Comparison of ENCODE assay signal across 12 cellular contexts in the genomic region with DNA sequence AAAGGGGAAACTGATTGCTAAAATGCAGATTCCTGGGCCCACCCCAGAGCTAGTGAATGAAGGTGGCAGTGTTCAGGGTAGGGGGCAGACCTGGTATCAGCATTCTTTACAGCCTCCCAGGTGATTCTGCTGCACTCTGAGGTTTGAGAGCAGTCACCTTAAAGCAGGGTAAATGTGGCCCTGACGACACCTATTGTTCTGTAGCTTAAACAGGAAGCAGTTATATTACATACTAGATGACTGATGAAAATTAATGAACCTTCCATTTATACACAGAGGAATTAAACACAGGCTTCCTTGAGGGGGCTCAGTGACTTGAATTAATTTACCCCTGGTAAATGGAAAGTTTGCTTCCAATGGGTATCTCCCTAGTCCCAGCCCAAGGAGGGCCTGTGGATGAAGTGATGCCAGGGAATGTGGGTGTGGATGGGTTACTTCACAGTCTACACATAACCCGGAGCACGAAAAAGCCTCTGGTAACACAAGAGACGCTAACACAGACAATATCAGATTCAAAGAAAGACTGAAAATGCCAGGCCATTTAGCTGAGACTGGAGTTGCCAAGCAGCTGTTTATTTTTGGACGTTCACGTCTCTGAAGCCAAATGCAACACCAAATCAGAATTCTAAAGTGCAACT. TPM values are rescaled to one million over a fixed set of nuclear protein-coding genes. Genes with fewer than 3 reads are reported as not detected.
DNase-seq lines count a peak whose midpoint lies in the region; ATAC-seq lines count a peak whose summit lies in the region.
"Had no signal": no experiment of that assay in that cellular context is flagged by ENCODE, and none has a peak within 500 bp of the region (broad histone marks: within the 10 kb centered on the region; RNA-seq: fewer than 3 reads in every experiment).

No MANE protein-coding gene starts in this region.

- H3K27ac ChIP-seq in layer of hippocampus (ENCODE audit: low read depth, low read length) = peak overlapping the region; percentile 39

- peaks cover 43% of the 10 kb centered on the region for H3K27me3 Mint-ChIP-seq in stimulated activated memory B cell treated with anti-CD40 and anti-IgM and Interleukin-4, amounts not matched to agents 10 μg/mL and 1 μg/mL and 100 μg/mL, for 72 hours
- peaks cover 52% of the 10 kb centered on the region for H3K27me3 Mint-ChIP-seq in activated T-cell treated with anti-CD3 and anti-CD28 coated beads, Interleukin-2, amount 50 U/mL, for 24 hours

- H3K4me3 Mint-ChIP-seq in stimulated activated memory B cell treated with anti-CD40 and anti-IgM and Interleukin-4, amounts not matched to agents 10 μg/mL and 1 μg/mL and 100 μg/mL, for 72 hours = no peak overlapping the region
- H3K4me3 Mint-ChIP-seq in activated T-cell treated with anti-CD3 and anti-CD28 coated beads, Interleukin-2, amount 50 U/mL, for 24 hours = no peak overlapping the region
- H3K4me3 Mint-ChIP-seq: activated naive CD8-positive, alpha-beta T cell treated with anti-CD3 and anti-CD28 coated beads, Interleukin-2, amount 10 ng/mL, durations not matched to agents 7 days and 5 days had no signal

- no peaks in the 10 kb centered on the region for H3K36me3 Mint-ChIP-seq in stimulated activated memory B cell treated with anti-CD40 and anti-IgM and Interleukin-4, amounts not matched to agents 10 μg/mL and 1 μg/mL and 100 μg/mL, for 72 hours
- H3K36me3 Mint-ChIP-seq in activated T-cell treated with anti-CD3 and anti-CD28 coated beads, Interleukin-2, amount 50 U/mL, for 24 hours (ENCODE audit: low read depth) = no peaks in the 10 kb centered on the region
- H3K36me3 Mint-ChIP-seq: activated naive CD8-positive, alpha-beta T cell treated with anti-CD3 and anti-CD28 coated beads, Interleukin-2, amount 10 ng/mL, durations not matched to agents 7 days and 5 days had no signal

- H3K27me3 ChIP-seq in layer of hippocampus (ENCODE audit: control insufficient read depth, insufficient read depth, low read length) = no peaks in the 10 kb centered on the region

- H3K4me1 Mint-ChIP-seq in stimulated activated memory B cell treated with anti-CD40 and anti-IgM and Interleukin-4, amounts not matched to agents 10 μg/mL and 1 μg/mL and 100 μg/mL, for 72 hours = peaks cover 7% of the 10 kb centered on the region
- peaks cover 8% of the 10 kb centered on the region for H3K4me1 Mint-ChIP-seq in activated T-cell treated with anti-CD3 and anti-CD28 coated beads, Interleukin-2, amount 50 U/mL, for 24 hours (ENCODE audit: low read depth)

- peak; percentile 10 for ATAC-seq in stimulated activated memory B cell treated with anti-CD40 and anti-IgM and Interleukin-4, amounts not matched to agents 10 μg/mL and 1 μg/mL and 100 μg/mL, for 72 hours
- ATAC-seq in left lobe of liver = no peak
- ATAC-seq: K562 had no signal

- no peak overlapping the region for H3K27ac Mint-ChIP-seq in stimulated activated memory B cell treated with anti-CD40 and anti-IgM and Interleukin-4, amounts not matched to agents 10 μg/mL and 1 μg/mL and 100 μg/mL, for 72 hours
- H3K27ac Mint-ChIP-seq in activated T-cell treated with anti-CD3 and anti-CD28 coated beads, Interleukin-2, amount 50 U/mL, for 24 hours = no peak overlapping the region
- H3K27ac Mint-ChIP-seq: activated naive CD8-positive, alpha-beta T cell treated with anti-CD3 and anti-CD28 coated beads, Interleukin-2, amount 10 ng/mL, durations not matched to agents 7 days and 5 days had no signal

- no peaks in the 10 kb centered on the region for H3K9me3 Mint-ChIP-seq in stimulated activated memory B cell treated with anti-CD40 and anti-IgM and Interleukin-4, amounts not matched to agents 10 μg/mL and 1 μg/mL and 100 μg/mL, for 72 hours
- no peaks in the 10 kb centered on the region for H3K9me3 Mint-ChIP-seq in activated T-cell treated with anti-CD3 and anti-CD28 coated beads, Interleukin-2, amount 50 U/mL, for 24 hours
- H3K9me3 Mint-ChIP-seq: activated naive CD8-positive, alpha-beta T cell treated with anti-CD3 and anti-CD28 coated beads, Interleukin-2, amount 10 ng/mL, durations not matched to agents 7 days and 5 days had no signal

- DNase-seq in LHCN-M2 (ENCODE audit: low read depth) (peak; percentile 26), astrocyte of the hippocampus (ENCODE audit: low read depth, low spot score) (peak; percentile 60), left lobe of liver (ENCODE audit: low spot score) (no peak)
- DNase-seq in activated naive CD4-positive, alpha-beta T cell treated with anti-CD3 and anti-CD28 coated beads, Interleukin-2, amount 50 U/mL, for 16 hours = no peak
- no peak for DNase-seq in activated T-cell treated with anti-CD3 and anti-CD28 coated beads, Interleukin-2, amount 50 U/mL, for 24 hours
- DNase-seq in activated T-cell treated with anti-CD3 and anti-CD28 coated beads, Interleukin-2, amount 50 U/mL, for 1 hour = no peak
- DNase-seq: activated naive CD8-positive, alpha-beta T cell treated with anti-CD3 and anti-CD28 coated beads, Interleukin-2, amount 10 ng/mL, durations not matched to agents 7 days and 5 days; DMS53; head of caudate nucleus had no signal

RNA-seq across cellular contexts. Expression of a gene that starts 25.2 kb away (rescaled TPM):
- total RNA-seq in LHCN-M2 (2014; rRNA removed) = 2.4 and 6.0 TPM in 2 replicates
- polyA plus RNA-seq in LHCN-M2 (2012) = 15.6 TPM
- 3.4 TPM for total RNA-seq in left lobe of liver
- total RNA-seq: activated naive CD8-positive, alpha-beta T cell treated with anti-CD3 and anti-CD28 coated beads, Interleukin-2, amount 10 ng/mL, durations not matched to agents 7 days and 5 days had no signal
- polyA plus RNA-seq: K562 had no signal

Comparison
In these comparisons a context has a peak if more than half of its experiments do, and no peak if none do; other contexts are left out.
1. DNase-seq: peak in LHCN-M2 (single experiment) and astrocyte of the hippocampus (single experiment); none in activated naive CD4-positive, alpha-beta T cell treated with anti-CD3 and anti-CD28 coated beads, Interleukin-2, amount 50 U/mL, for 16 hours (single experiment), left lobe of liver (single experiment), activated T-cell treated with anti-CD3 and anti-CD28 coated beads, Interleukin-2, amount 50 U/mL, for 24 hours (single experiment) and activated T-cell treated with anti-CD3 and anti-CD28 coated beads, Interleukin-2, amount 50 U/mL, for 1 hour (single experiment).